Comparison of ENCODE assay signal across 9 cellular contexts in genomic region chr2:33069894-33070651, GRCh38.
A peak's percentile ranks its signal among the peaks of the same experiment; 100 is the strongest.
DNase-seq lines count a peak whose midpoint lies in the region; ATAC-seq, FAIRE-seq and TF ChIP-seq lines count a peak whose summit lies in the region.
"Had no signal": no experiment of that assay in that cellular context is flagged by ENCODE, and none has a peak within 500 bp of the region (broad histone marks: within the 10 kb centered on the region; RNA-seq: fewer than 3 reads in every experiment).

No MANE protein-coding gene starts in this region.

- no peaks in the 10 kb centered on the region for H3K9me3 Mint-ChIP-seq in WTC11

- TSS peak; percentile 91 for BruUV-seq in endothelial cell of umbilical vein (replicated peaks; lab: Mats Ljungman, UMichigan)

- POLR2A ChIA-PET in endothelial cell of umbilical vein (lab: Charles Lee) (interaction anchor here (1.1 kb wide), 1 partner anchor 47 kb away, joined by 3 read pairs; no protein-coding TSS in a partner anchor), WTC11 (lab: Charles Lee) (no interaction called here)

- DNase-seq in NB4 (ENCODE audit: low read depth) (peak; percentile 36), endothelial cell of umbilical vein (ENCODE audit: low read depth, low spot score) (peak; percentile 98), pancreas (peak in 4 of 6 donors; percentile 27 to 52 (median 37)), WTC11 (ENCODE audit: low spot score) (no peak), GM20000 (ENCODE audit: low spot score) (no peak), NCI-H1417 (lab: John Stamatoyannopoulos, UW) (no peak)

- no peaks in the 10 kb centered on the region for H3K9me1 ChIP-seq in endothelial cell of umbilical vein (replicated peaks; ENCODE audit: control insufficient read depth, extremely low read depth, insufficient read depth, low read length)

- peak overlapping the region; percentile 65 for H3K9ac ChIP-seq in endothelial cell of umbilical vein (replicated peaks; ENCODE audit: extremely low read depth, insufficient read depth, low read length)

- H3K27me3 ChIP-seq in endothelial cell of umbilical vein (ENCODE audit: control insufficient read depth in 2 of 2, insufficient read depth in 2 of 2, low read length in 2 of 2) (no peaks in the 10 kb centered on the region), pancreas (no peaks in the 10 kb centered on the region)

- no peak for TF ChIP-seq POLR2A in NB4 (IDR thresholded peaks at IDR 0.05; ENCODE audit: extremely low read depth, insufficient read length)
- TF ChIP-seq POLR2A in endothelial cell of umbilical vein (IDR thresholded peaks at IDR 0.05; ENCODE audit: low read depth, low read length) = no peak

- CTCF ChIA-PET in endothelial cell of umbilical vein (lab: Charles Lee) (interaction anchor here (1.4 to 2.7 kb wide), 3 partner anchors 14 to 126 kb away, joined by 3 to 13 read pairs (median 3); no protein-coding TSS in a partner anchor), WTC11 (lab: Charles Lee) (no interaction called here)

- H3K9me3 ChIP-seq in endothelial cell of umbilical vein (replicated peaks; ENCODE audit: control insufficient read depth, insufficient read depth, low read length) (no peaks in the 10 kb centered on the region), pancreas (no peaks in the 10 kb centered on the region)

- peak overlapping the region; percentile 98 for H3K27ac ChIP-seq in endothelial cell of umbilical vein (ENCODE audit: insufficient read depth, low read depth, low read length)
- peak overlapping the region in 2 of 4 donors; percentile 46 to 56 for H3K27ac ChIP-seq in pancreas

- peak overlapping the region; percentile 41 for H3K4me2 ChIP-seq in endothelial cell of umbilical vein (ENCODE audit: insufficient read depth, low read length)

- FAIRE-seq in endothelial cell of umbilical vein (lab: Jason Lieb, UNC) = peak; percentile 95
- no peak for FAIRE-seq in pancreas (lab: Jason Lieb, UNC)
- FAIRE-seq: islet of Langerhans had no signal

- intact Hi-C loops in endothelial cell of umbilical vein (cut with micrococcal nuclease) (loop anchor here (1.0 to 5.0 kb wide), 5 partner anchors 47 to 273 kb away; partner anchors contain the start of gene LTBP1), pancreas (cut with DNase I) (no loop called here)

- H3K4me1 ChIP-seq in endothelial cell of umbilical vein (ENCODE audit: control insufficient read depth, extremely low read depth, insufficient read depth, low read length) (peaks cover 60% of the 10 kb centered on the region), pancreas (peaks cover 0 to 4% (median 0%) of the 10 kb centered on the region in 3 donors)

- 38 to 43% methylated on average over 10 of the region's 10 CpGs for WGBS in pancreas, 2 donors

- H3K36me3 ChIP-seq in endothelial cell of umbilical vein (ENCODE audit: control insufficient read depth in 2 of 2, extremely low read depth in 1 of 2, insufficient read depth in 2 of 2, low read length in 2 of 2) = no peaks in the 10 kb centered on the region
- no peaks in the 10 kb centered on the region for H3K36me3 ChIP-seq in pancreas

- H3K27me3 Mint-ChIP-seq in WTC11 (ENCODE audit: low read depth) = no peaks in the 10 kb centered on the region

- no peak overlapping the region for H2AFZ ChIP-seq in endothelial cell of umbilical vein (ENCODE audit: low read depth, low read length)

- H3K4me1 Mint-ChIP-seq in WTC11 = peaks cover 7% of the 10 kb centered on the region; the same call in 1 of the 2 replicates

- no peak overlapping the region for H3K27ac Mint-ChIP-seq in WTC11

- H3K4me3 ChIP-seq in NB4 (ENCODE audit: low read depth, low read length) (no peak overlapping the region), endothelial cell of umbilical vein (replicated peaks in 1 of 3; ENCODE audit: insufficient read depth in 1 of 3, low read depth in 1 of 3, low read length in 3 of 3) (no peak overlapping the region), pancreas (no peak overlapping the region)

- H3K79me2 ChIP-seq in endothelial cell of umbilical vein (ENCODE audit: control insufficient read depth, insufficient read depth, low read length) = no peaks in the 10 kb centered on the region

- no peak for TF ChIP-seq CTCF in NB4 (IDR thresholded peaks at IDR 0.05; ENCODE audit: low read depth, low read length)
- TF ChIP-seq CTCF in endothelial cell of umbilical vein (IDR thresholded peaks at IDR 0.05; ENCODE audit: extremely low read depth in 1 of 2, insufficient read depth in 1 of 2, low read depth in 1 of 2, low read length in 2 of 2) = no peak
- TF ChIP-seq CTCF in pancreas (IDR thresholded peaks at IDR 0.05) = no peak
- no peak for TF ChIP-seq CTCF in WTC11 (IDR thresholded peaks at IDR 0.05)
- no peak for TF ChIP-seq CTCF in GM20000 (IDR thresholded peaks at IDR 0.05; ENCODE audit: extremely low read depth, missing control alignments)

- no peak overlapping the region for H3K4me3 Mint-ChIP-seq in WTC11

- ATAC-seq in GM19351 (IDR thresholded peaks at IDR 0.05; ENCODE audit: unreplicated experiment) (peak; percentile 73), pancreas (peak; percentile 90 to 94 (median 92)), WTC11 (no peak), GM19397 (IDR thresholded peaks at IDR 0.05; ENCODE audit: unreplicated experiment) (no peak)

- dilution Hi-C loops in endothelial cell of umbilical vein (cut with MboI; ENCODE audit: extremely low pct_ligation_motif_present, low sequenced_read_pairs) = no loop called here

- no peaks in the 10 kb centered on the region for H3K36me3 Mint-ChIP-seq in WTC11

- H4K20me1 ChIP-seq in endothelial cell of umbilical vein (replicated peaks; ENCODE audit: control insufficient read depth, extremely low read depth, insufficient read depth, low read length) = no peaks in the 10 kb centered on the region

TF ChIP-seq in endothelial cell of umbilical vein, 7 proteins besides CTCF, POLR2A, EP300 and RAD21:
- TF ChIP-seq GATA2 (IDR thresholded peaks at IDR 0.05; ENCODE audit: insufficient read depth, insufficient read length, low read depth, low read length) (peak; percentile 45), FOS (IDR thresholded peaks at IDR 0.05; ENCODE audit: borderline replicate concordance, insufficient read depth, low read length) (peak; percentile 100), MYC (IDR thresholded peaks at IDR 0.05; ENCODE audit: low read depth, low read length) (no peak), POLR2AphosphoS5 (IDR thresholded peaks at IDR 0.05; ENCODE audit: insufficient read depth, low read depth, low read length) (peak; percentile 96), JUN (IDR thresholded peaks at IDR 0.05; ENCODE audit: borderline replicate concordance, insufficient read depth, insufficient read length, low read depth) (peak; percentile 99), EZH2 (IDR thresholded peaks at IDR 0.05; ENCODE audit: borderline replicate concordance, low read depth, low read length, severe bottlenecking) (no peak)
- TF ChIP-seq, protein P1, sequence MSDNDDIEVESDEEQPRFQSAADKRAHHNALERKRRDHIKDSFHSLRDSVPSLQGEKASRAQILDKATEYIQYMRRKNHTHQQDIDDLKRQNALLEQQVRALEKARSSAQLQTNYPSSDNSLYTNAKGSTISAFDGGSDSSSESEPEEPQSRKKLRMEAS (IDR thresholded peaks at IDR 0.05; ENCODE audit: insufficient read depth, insufficient read length) = peak; percentile 8
TF ChIP-seq in endothelial cell of umbilical vein: peak in this region for 5.

TF ChIP-seq in WTC11, 78 proteins besides CTCF, POLR2A, EP300 and RAD21 (continues in another document):
- TF ChIP-seq IRF1 (CRISPR knock-in tag; IDR thresholded peaks at IDR 0.05) (no peak), PRDM15 (CRISPR knock-in tag; IDR thresholded peaks at IDR 0.05) (no peak), E2F5 (CRISPR knock-in tag; IDR thresholded peaks at IDR 0.05) (no peak), FOXK1 (CRISPR knock-in tag; IDR thresholded peaks at IDR 0.05) (no peak)

Comparison
In these comparisons a context has a peak if more than half of its experiments do, and no peak if none do; other contexts are left out.
1. ATAC-seq: peak in GM19351 (single experiment) and pancreas (4 of 4); none in WTC11 (single experiment) and GM19397 (single experiment).
2. DNase-seq: peak in NB4 (single experiment), endothelial cell of umbilical vein (single experiment) and pancreas (4 of 6); none in WTC11 (single experiment), GM20000 (single experiment) and NCI-H1417 (0 of 3).